In genomic region chr11:77470971-77471370, GRCh38 we compare ENCODE assay signal across 14 cellular contexts. TPM values are rescaled to one million over a fixed set of nuclear protein-coding genes. Genes with fewer than 3 reads are reported as not detected.
DNase-seq lines count a peak whose midpoint lies in the region; ATAC-seq and TF ChIP-seq lines count a peak whose summit lies in the region.
"Had no signal": no experiment of that assay in that cellular context is flagged by ENCODE, and none has a peak within 500 bp of the region (broad histone marks: within the 10 kb centered on the region; RNA-seq: fewer than 3 reads in every experiment).

No MANE protein-coding gene starts in this region.

- H3K9me3 ChIP-seq in Loucy (ENCODE audit: insufficient read depth, low read depth, low read length), result no peaks in the 10 kb centered on the region
- no peaks in the 10 kb centered on the region for H3K9me3 ChIP-seq in endodermal cell (ENCODE audit: control insufficient read depth, low read length)
- H3K9me3 ChIP-seq in neural progenitor cell (ENCODE audit: low read depth), result no peaks in the 10 kb centered on the region

- TF ChIP-seq CTCF in Loucy (conservative IDR thresholded peaks at IDR 0.05; ENCODE audit: low read length), result no peak
- no peak for TF ChIP-seq CTCF in endodermal cell (conservative IDR thresholded peaks at IDR 0.05)
- TF ChIP-seq CTCF in neural progenitor cell (IDR thresholded peaks at IDR 0.05), result no peak

- H3K27ac Mint-ChIP-seq in endodermal cell (peak overlapping the region; percentile 64), neural progenitor cell (no peak overlapping the region)
- H3K27ac Mint-ChIP-seq: effector memory CD8-positive, alpha-beta T cell; T-cell had no signal

- H3K36me3 Mint-ChIP-seq in endodermal cell (ENCODE audit: low read depth) (peaks cover 4% of the 10 kb centered on the region), neural progenitor cell (no peaks in the 10 kb centered on the region)
- H3K36me3 Mint-ChIP-seq: T-cell had no signal

- H3K4me2 ChIP-seq in Loucy (ENCODE audit: low read depth, low read length, poor library complexity, severe bottlenecking), result peak overlapping the region; percentile 77
- peak overlapping the region; percentile 91 for H3K4me2 ChIP-seq in neural progenitor cell

- H3K9me2 ChIP-seq in Loucy (replicated peaks; ENCODE audit: low read depth, low read length), result no peaks in the 10 kb centered on the region

- H3K27ac ChIP-seq in endodermal cell (ENCODE audit: low read depth, low read length) (no peak overlapping the region), neural progenitor cell (no peak overlapping the region)

- H3K9me3 Mint-ChIP-seq in endodermal cell (no peaks in the 10 kb centered on the region), neural progenitor cell (no peaks in the 10 kb centered on the region)
- H3K9me3 Mint-ChIP-seq: effector memory CD8-positive, alpha-beta T cell; T-cell had no signal

- in situ Hi-C loops in G401 (cut with HindIII; ENCODE audit: low sequenced_read_pairs), result no loop called here

- peak overlapping the region; percentile 89 for H3K4me3 ChIP-seq in Loucy (ENCODE audit: low read length, poor library complexity, severe bottlenecking)
- peak overlapping the region; percentile 94 for H3K4me3 ChIP-seq in endodermal cell (ENCODE audit: low read length)
- H3K4me3 ChIP-seq in neural progenitor cell, result peak overlapping the region; percentile 10

- H3K79me2 ChIP-seq in Loucy (ENCODE audit: insufficient read depth, low read length), result peaks cover 53% of the 10 kb centered on the region
- H3K79me2 ChIP-seq in neural progenitor cell (ENCODE audit: low read depth), result peaks cover 60% of the 10 kb centered on the region

- H3K36me3 ChIP-seq in Loucy (ENCODE audit: insufficient read depth, low read length), result no peaks in the 10 kb centered on the region
- H3K36me3 ChIP-seq in endodermal cell (ENCODE audit: control insufficient read depth, insufficient read depth, low read length), result no peaks in the 10 kb centered on the region
- H3K36me3 ChIP-seq in neural progenitor cell, result no peaks in the 10 kb centered on the region

- H3K4me1 Mint-ChIP-seq in endodermal cell, result peaks cover 51% of the 10 kb centered on the region
- H3K4me1 Mint-ChIP-seq in neural progenitor cell, result peaks cover 46% of the 10 kb centered on the region

- no peak for ATAC-seq in GM18868 (IDR thresholded peaks at IDR 0.05; ENCODE audit: unreplicated experiment)
- ATAC-seq: effector memory CD8-positive, alpha-beta T cell; right cardiac atrium; T-cell had no signal

- DNase-seq in G401 (ENCODE audit: low spot score), result peak; percentile 30
- DNase-seq in endodermal cell, result no peak
- DNase-seq in neural progenitor cell (ENCODE audit: low spot score), result no peak
- no peak for DNase-seq in NCI-H2171 treated with DMSO at 0.1 percent for 48 hours (lab: John Stamatoyannopoulos, UW)
- no peak for DNase-seq in stimulated activated CD4-positive, alpha-beta T cell treated with anti-CD3 and anti-CD28 coated beads, Interleukin-4, amount 100 ng/mL, for 4 hours
- no peak for DNase-seq in UCSD-AML1 (lab: John Stamatoyannopoulos, UW; ENCODE audit: unreplicated experiment)
- DNase-seq: activated CD4-positive, CD25-positive, alpha-beta regulatory T cell; activated naive CD4-positive, alpha-beta T cell treated with anti-CD3 and anti-CD28 coated beads, Interleukin-2, amount 50 U/mL, for 16 hours; NCI-H1105; right cardiac atrium had no signal

- H3K27me3 ChIP-seq in Loucy (ENCODE audit: insufficient read depth, low read length, poor library complexity, severe bottlenecking) (no peaks in the 10 kb centered on the region), endodermal cell (ENCODE audit: control insufficient read depth, insufficient read depth, low read length, poor library complexity, severe bottlenecking) (no peaks in the 10 kb centered on the region), neural progenitor cell (no peaks in the 10 kb centered on the region)

- H2AFZ ChIP-seq in Loucy (ENCODE audit: low read length) (peak overlapping the region; percentile 56; the same call in 1 of the 2 replicates), neural progenitor cell (replicated peaks) (no peak overlapping the region)

- H3K4me1 ChIP-seq in Loucy (ENCODE audit: insufficient read depth, low read length, poor library complexity, severe bottlenecking) (peaks cover 62% of the 10 kb centered on the region), endodermal cell (ENCODE audit: control insufficient read depth, insufficient read depth, low read length) (peaks cover 6% of the 10 kb centered on the region), neural progenitor cell (peaks cover 44% of the 10 kb centered on the region)

- H4K20me1 ChIP-seq in Loucy (ENCODE audit: insufficient read depth, low read length, poor library complexity, severe bottlenecking), result no peaks in the 10 kb centered on the region
- peaks cover 8% of the 10 kb centered on the region for H4K20me1 ChIP-seq in neural progenitor cell (ENCODE audit: low read depth)

- 21 to 33% methylated on average over 2 to 5 of the region's 5 CpGs for WGBS in endodermal cell (ENCODE audit: insufficient coverage in 1 of 2, insufficient read length in 1 of 2), 2 experiments

- H3F3A ChIP-seq in Loucy (ENCODE audit: low read depth) (0 out of 2 replicates have a peak, but pooled peaks cover 3% of the 10 kb centered on the region), neural progenitor cell (ENCODE audit: low read depth) (peaks cover 46% of the 10 kb centered on the region)

- H3K9ac ChIP-seq in Loucy (ENCODE audit: low read depth, low read length, poor library complexity, severe bottlenecking) (peak overlapping the region; percentile 67), endodermal cell (ENCODE audit: extremely low read depth, low read length, poor library complexity, severe bottlenecking) (no peak overlapping the region), neural progenitor cell (no peak overlapping the region)

- H3K4me3 Mint-ChIP-seq in endodermal cell (peak overlapping the region; percentile 76), neural progenitor cell (peak overlapping the region; percentile 93)
- H3K4me3 Mint-ChIP-seq: effector memory CD8-positive, alpha-beta T cell had no signal

- H3K27me3 Mint-ChIP-seq in endodermal cell (ENCODE audit: insufficient read depth), result no peaks in the 10 kb centered on the region
- H3K27me3 Mint-ChIP-seq in neural progenitor cell (ENCODE audit: insufficient read depth, low read depth), result no peaks in the 10 kb centered on the region

RNA-seq across cellular contexts. Expression of gene PAK1, which starts 2.9 kb away (rescaled TPM):
- total RNA-seq in G401 (2014; rRNA removed; shearing (Covaris generic)), result 25.7 and 42.8 TPM in 2 replicates
- total RNA-seq in endodermal cell (10 to 100 TPM; 91.3 to 94.9 TPM), neural progenitor cell (ENCODE audit: low replicate concordance) (44.8 and 52.1 TPM in 2 replicates)
- 77.0 TPM for polyA plus RNA-seq in endodermal cell (2013, experiment 1 of 2)
- polyA plus RNA-seq in endodermal cell (2013, experiment 2 of 2), result 66.0 TPM

Comparison
In these comparisons a context has a peak if more than half of its experiments do, and no peak if none do; other contexts are left out.
1. H3K4me3 ChIP-seq: peak in every context shown above with its lines; median percentile 94 in endodermal cell; 89 in Loucy; 10 in neural progenitor cell.